ENCODE assay signal across 9 cellular contexts in genomic region chr6:147382945-147383554, GRCh38.
DNase-seq lines count a peak whose midpoint lies in the region; TF ChIP-seq lines count a peak whose summit lies in the region.
"Had no signal": no experiment of that assay in that cellular context is flagged by ENCODE, and none has a peak within 500 bp of the region (broad histone marks: within the 10 kb centered on the region; RNA-seq: fewer than 3 reads in every experiment).

No MANE protein-coding gene starts in this region.

- H3K4me1 Mint-ChIP-seq in neural progenitor cell: no peaks in the 10 kb centered on the region
- H3K4me1 Mint-ChIP-seq in activated T-cell treated with anti-CD3 and anti-CD28 coated beads, Interleukin-2, amount 50 U/mL, for 24 hours (ENCODE audit: low read depth): peaks cover 17% of the 10 kb centered on the region

- no peaks in the 10 kb centered on the region for H3K4me1 ChIP-seq in DOHH2 (ENCODE audit: control insufficient read depth, low read length)
- H3K4me1 ChIP-seq in MM.1S (ENCODE audit: low read length): 0 out of 2 replicates have a peak, but pooled peaks cover 5% of the 10 kb centered on the region
- no peaks in the 10 kb centered on the region for H3K4me1 ChIP-seq in neural progenitor cell

- no peak overlapping the region for H3K27ac Mint-ChIP-seq in neural progenitor cell
- H3K27ac Mint-ChIP-seq in activated T-cell treated with anti-CD3 and anti-CD28 coated beads, Interleukin-2, amount 50 U/mL, for 24 hours: no peak overlapping the region
- H3K27ac Mint-ChIP-seq: activated naive CD4-positive, alpha-beta T cell treated with anti-CD3 and anti-CD28 coated beads for 36 hours had no signal

- no peaks in the 10 kb centered on the region for H3K27me3 Mint-ChIP-seq in neural progenitor cell (ENCODE audit: insufficient read depth, low read depth)
- H3K27me3 Mint-ChIP-seq in activated T-cell treated with anti-CD3 and anti-CD28 coated beads, Interleukin-2, amount 50 U/mL, for 24 hours: no peaks in the 10 kb centered on the region

- H2AFZ ChIP-seq in MM.1S (ENCODE audit: low read length) (no peak overlapping the region), neural progenitor cell (replicated peaks) (no peak overlapping the region)

- H3K79me2 ChIP-seq in DOHH2 (ENCODE audit: control insufficient read depth, low read length) (no peaks in the 10 kb centered on the region), MM.1S (ENCODE audit: low read length) (no peaks in the 10 kb centered on the region), neural progenitor cell (ENCODE audit: low read depth) (no peaks in the 10 kb centered on the region)

- peaks cover 3% of the 10 kb centered on the region; the same call in 1 of the 2 replicates for H3K36me3 ChIP-seq in DOHH2 (ENCODE audit: control insufficient read depth, low read length)
- no peaks in the 10 kb centered on the region for H3K36me3 ChIP-seq in MM.1S (replicated peaks; ENCODE audit: insufficient read depth, low read length)
- peaks cover 3% of the 10 kb centered on the region for H3K36me3 ChIP-seq in neural progenitor cell

- H3K36me3 Mint-ChIP-seq in neural progenitor cell: peaks cover 34% of the 10 kb centered on the region
- H3K36me3 Mint-ChIP-seq in activated T-cell treated with anti-CD3 and anti-CD28 coated beads, Interleukin-2, amount 50 U/mL, for 24 hours (ENCODE audit: low read depth): peaks cover 68% of the 10 kb centered on the region

- no peaks in the 10 kb centered on the region for H3F3A ChIP-seq in DOHH2 (ENCODE audit: control insufficient read depth, insufficient read depth)
- no peaks in the 10 kb centered on the region for H3F3A ChIP-seq in MM.1S (ENCODE audit: insufficient read depth, low read length)
- no peaks in the 10 kb centered on the region for H3F3A ChIP-seq in neural progenitor cell (ENCODE audit: low read depth)

- no peak overlapping the region for H3K27ac ChIP-seq in DOHH2 (ENCODE audit: low read depth, low read length)
- no peak overlapping the region for H3K27ac ChIP-seq in MM.1S (ENCODE audit: low read length)
- H3K27ac ChIP-seq in neural progenitor cell: no peak overlapping the region

- no peaks in the 10 kb centered on the region for H3K9me3 ChIP-seq in DOHH2 (ENCODE audit: control insufficient read depth, insufficient read depth, low read length)
- no peaks in the 10 kb centered on the region for H3K9me3 ChIP-seq in MM.1S (replicated peaks; ENCODE audit: insufficient read depth, low read length)
- no peaks in the 10 kb centered on the region for H3K9me3 ChIP-seq in neural progenitor cell (ENCODE audit: low read depth)

- no peak overlapping the region for H3K4me3 Mint-ChIP-seq in neural progenitor cell
- no peak overlapping the region for H3K4me3 Mint-ChIP-seq in activated T-cell treated with anti-CD3 and anti-CD28 coated beads, Interleukin-2, amount 50 U/mL, for 24 hours
- H3K4me3 Mint-ChIP-seq: activated naive CD4-positive, alpha-beta T cell treated with anti-CD3 and anti-CD28 coated beads for 36 hours had no signal

- H3K27me3 ChIP-seq in DOHH2 (ENCODE audit: control insufficient read depth, low read length) (no peaks in the 10 kb centered on the region), MM.1S (replicated peaks; ENCODE audit: insufficient read depth, low read length) (no peaks in the 10 kb centered on the region), neural progenitor cell (no peaks in the 10 kb centered on the region)

- DNase-seq in MM.1S (peak; percentile 11), dedifferentiated amniotic fluid mesenchymal stem cell (ENCODE audit: extremely low spot score) (peak; percentile 46), neural progenitor cell (ENCODE audit: low spot score) (peak; percentile 31), NCI-H187 (lab: John Stamatoyannopoulos, UW) (no peak), cerebellum (ENCODE audit: low spot score) (no peak), mesenteric fat pad (ENCODE audit: low spot score) (no peak)
- DNase-seq in activated T-cell treated with anti-CD3 and anti-CD28 coated beads, Interleukin-2, amount 50 U/mL, for 24 hours: no peak
- DNase-seq: activated naive CD4-positive, alpha-beta T cell treated with anti-CD3 and anti-CD28 coated beads for 36 hours had no signal

- TF ChIP-seq CTCF in DOHH2 (IDR thresholded peaks at IDR 0.05; ENCODE audit: low read depth, low read length, poor library complexity, severe bottlenecking) (peak; percentile 53), MM.1S (IDR thresholded peaks at IDR 0.05; ENCODE audit: low read length) (peak; percentile 27), neural progenitor cell (IDR thresholded peaks at IDR 0.05) (peak; percentile 57)

- no peaks in the 10 kb centered on the region for H3K9me2 ChIP-seq in DOHH2 (replicated peaks; ENCODE audit: control insufficient read depth, low read length)
- no peaks in the 10 kb centered on the region for H3K9me2 ChIP-seq in MM.1S (replicated peaks; ENCODE audit: insufficient read depth, low read length)

- H4K20me1 ChIP-seq in DOHH2 (ENCODE audit: control insufficient read depth, insufficient read depth, low read depth, low read length) (no peaks in the 10 kb centered on the region), MM.1S (ENCODE audit: insufficient read depth, low read length) (no peaks in the 10 kb centered on the region), neural progenitor cell (ENCODE audit: low read depth) (no peaks in the 10 kb centered on the region)

- H3K4me2 ChIP-seq in DOHH2 (ENCODE audit: low read length) (no peak overlapping the region), MM.1S (ENCODE audit: low read depth, low read length) (no peak overlapping the region), neural progenitor cell (no peak overlapping the region)

- no peak overlapping the region for H3K9ac ChIP-seq in MM.1S (ENCODE audit: low read length)
- no peak overlapping the region for H3K9ac ChIP-seq in neural progenitor cell

- no peak overlapping the region for H3K4me3 ChIP-seq in DOHH2 (ENCODE audit: low read length)
- H3K4me3 ChIP-seq in MM.1S (ENCODE audit: low read length): no peak overlapping the region
- H3K4me3 ChIP-seq in neural progenitor cell: no peak overlapping the region

- peaks cover 12% of the 10 kb centered on the region for H3K9me3 Mint-ChIP-seq in neural progenitor cell
- H3K9me3 Mint-ChIP-seq in activated T-cell treated with anti-CD3 and anti-CD28 coated beads, Interleukin-2, amount 50 U/mL, for 24 hours: peaks cover 5% of the 10 kb centered on the region
- H3K9me3 Mint-ChIP-seq: activated naive CD4-positive, alpha-beta T cell treated with anti-CD3 and anti-CD28 coated beads for 36 hours had no signal

Comparison
In these comparisons a context has a peak if more than half of its experiments do, and no peak if none do; other contexts are left out.
1. DNase-seq: peak in MM.1S (single experiment), dedifferentiated amniotic fluid mesenchymal stem cell (single experiment) and neural progenitor cell (single experiment); none in NCI-H187 (0 of 2), activated T-cell treated with anti-CD3 and anti-CD28 coated beads, Interleukin-2, amount 50 U/mL, for 24 hours (single experiment), cerebellum (single experiment) and mesenteric fat pad (single experiment).
2. Peak in every context shown above with its lines, with median percentiles within 50 percentile points of each other: CTCF ChIP-seq.